8 cellular contexts compared by ENCODE assay signal in genomic region chr2:161244387-161245236, GRCh38.
A peak's percentile ranks its signal among the peaks of the same experiment; 100 is the strongest.
DNase-seq lines count a peak whose midpoint lies in the region; ATAC-seq and TF ChIP-seq lines count a peak whose summit lies in the region.
"Not testable (repeated sequence)": the region's sequence is repeated elsewhere in the genome, so short reads cannot be mapped to it uniquely, and the experiment has no call there.

No MANE protein-coding gene starts in this region.

- not testable (repeated sequence) for H3K9me2 ChIP-seq in OCI-LY1 (ENCODE audit: low read depth, low read length)

- peak overlapping the region; percentile 81 for H3K56ac ChIP-seq in mesendoderm (ENCODE audit: low read length)

- not testable (repeated sequence) for H2AK5ac ChIP-seq in mesendoderm (ENCODE audit: low read length)

- peak overlapping the region; percentile 63 for H3K9ac ChIP-seq in OCI-LY1 (ENCODE audit: low read length)
- peak overlapping the region; percentile 70 for H3K9ac ChIP-seq in mesendoderm (ENCODE audit: low read length)

- H3K9me3 Mint-ChIP-seq in activated CD8-positive, alpha-beta memory T cell treated with anti-CD3 and anti-CD28 coated beads, Interleukin-2, amount 10 ng/mL, durations not matched to agents 7 days and 5 days (ENCODE audit: low read depth): not testable (repeated sequence)

- H3K4me2 ChIP-seq in OCI-LY1 (ENCODE audit: low read length) (peak overlapping the region; percentile 70), mesendoderm (ENCODE audit: low read length) (peak overlapping the region; percentile 50)

- H2BK15ac ChIP-seq in mesendoderm (replicated peaks; ENCODE audit: low read depth): not testable (repeated sequence)

- not testable (repeated sequence) for H3K9me3 ChIP-seq in OCI-LY1 (ENCODE audit: low read length); ectodermal cell (ENCODE audit: control insufficient read depth, low read length)

- H3K18ac ChIP-seq in mesendoderm (ENCODE audit: low read length): peak overlapping the region; percentile 100

- DNase-seq in GM10248 (ENCODE audit: extremely low spot score) (peak; percentile 64), mesendoderm (peak; percentile 97)
- DNase-seq in activated CD8-positive, alpha-beta memory T cell treated with anti-CD3 and anti-CD28 coated beads, Interleukin-2, amount 10 ng/mL, durations not matched to agents 7 days and 5 days: peak; percentile 84
- DNase-seq in stimulated activated CD8-positive, alpha-beta memory T cell treated with anti-CD3 and anti-CD28 coated beads, Interleukin-7, amount 100 ng/mL, for 4 hours (ENCODE audit: low read depth in 2 of 2): peak; percentile 50 to 58

- CTCF ChIA-PET in GM10248 (lab: Yijun Ruan, JAX): interaction anchor here (1.9 to 3.7 kb wide), 2 partner anchors 21 to 29 kb away, joined by 5 to 11 read pairs; no protein-coding TSS in a partner anchor
- CTCF ChIA-PET in activated CD8-positive, alpha-beta memory T cell treated with anti-CD3 and anti-CD28 coated beads, Interleukin-2, amount 10 ng/mL, durations not matched to agents 7 days and 5 days (lab: Charles Lee): interaction anchor here (0.7 to 1.1 kb wide), 3 partner anchors 21 to 39 kb away, joined by 3 read pairs; no protein-coding TSS in a partner anchor

- peak; percentile 83 for ATAC-seq in GM21423 (IDR thresholded peaks at IDR 0.05; ENCODE audit: unreplicated experiment)
- ATAC-seq in HG03342 (IDR thresholded peaks at IDR 0.05; ENCODE audit: unreplicated experiment): peak; percentile 86
- ATAC-seq in activated CD8-positive, alpha-beta memory T cell treated with anti-CD3 and anti-CD28 coated beads, Interleukin-2, amount 10 ng/mL, durations not matched to agents 7 days and 5 days: peak; percentile 98

- peak overlapping the region; percentile 92 for H3K27ac Mint-ChIP-seq in activated CD8-positive, alpha-beta memory T cell treated with anti-CD3 and anti-CD28 coated beads, Interleukin-2, amount 10 ng/mL, durations not matched to agents 7 days and 5 days

- WGBS in ectodermal cell, 2 experiments: 10 to 13% methylated on average over 29 to 35 of the region's 53 CpGs
- no CpG with 5 or more reads among the region's 53 CpGs for WGBS in mesendoderm (ENCODE audit: extremely low coverage, insufficient coverage, low lambda C conversion rate)

- not testable (repeated sequence) for H4K5ac ChIP-seq in mesendoderm (ENCODE audit: low read length)

- H3K36me3 Mint-ChIP-seq in activated CD8-positive, alpha-beta memory T cell treated with anti-CD3 and anti-CD28 coated beads, Interleukin-2, amount 10 ng/mL, durations not matched to agents 7 days and 5 days: peaks cover 13% of the 10 kb centered on the region

- H3K4me3 Mint-ChIP-seq in activated CD8-positive, alpha-beta memory T cell treated with anti-CD3 and anti-CD28 coated beads, Interleukin-2, amount 10 ng/mL, durations not matched to agents 7 days and 5 days: peak overlapping the region; percentile 87

- H2AFZ ChIP-seq in OCI-LY1 (ENCODE audit: low read length): peak overlapping the region; percentile 39; the same call in 1 of the 2 replicates

- not testable (repeated sequence) for TF ChIP-seq CTCF in GM10248 (IDR thresholded peaks at IDR 0.05; ENCODE audit: control extremely low read depth, extremely low read depth, low read depth, missing control alignments); OCI-LY1 (IDR thresholded peaks at IDR 0.05; ENCODE audit: low read length)

- POLR2A ChIA-PET in GM10248 (lab: Yijun Ruan, JAX): not testable (repeated sequence)

- peaks cover 44% of the 10 kb centered on the region for H3K4me1 Mint-ChIP-seq in activated CD8-positive, alpha-beta memory T cell treated with anti-CD3 and anti-CD28 coated beads, Interleukin-2, amount 10 ng/mL, durations not matched to agents 7 days and 5 days

- peaks cover 17% of the 10 kb centered on the region for H3K27me3 Mint-ChIP-seq in activated CD8-positive, alpha-beta memory T cell treated with anti-CD3 and anti-CD28 coated beads, Interleukin-2, amount 10 ng/mL, durations not matched to agents 7 days and 5 days

- H3K27ac ChIP-seq in OCI-LY1 (ENCODE audit: low read depth, low read length, poor library complexity, severe bottlenecking) (peak overlapping the region; percentile 60), mesendoderm (ENCODE audit: low read depth, low read length) (peak overlapping the region; percentile 81)
- H3K27ac ChIP-seq in ectodermal cell (ENCODE audit: insufficient read depth, low read depth, low read length, poor library complexity, severe bottlenecking): not testable (repeated sequence)

- not testable (repeated sequence) for H3K79me2 ChIP-seq in OCI-LY1 (ENCODE audit: insufficient read depth, low read length); mesendoderm (ENCODE audit: control insufficient read depth, insufficient read depth, low read length)

- not testable (repeated sequence) for H3K79me1 ChIP-seq in mesendoderm (ENCODE audit: low read length)

- not testable (repeated sequence) for H3K36me3 ChIP-seq in OCI-LY1 (ENCODE audit: insufficient read depth, low read length); ectodermal cell (ENCODE audit: control insufficient read depth, insufficient read depth, low read length); mesendoderm (ENCODE audit: control insufficient read depth, insufficient read depth, low read length)

- H3K4ac ChIP-seq in mesendoderm (ENCODE audit: low read depth, low read length): peak overlapping the region; percentile 97

- not testable (repeated sequence) for H3K27me3 ChIP-seq in OCI-LY1 (ENCODE audit: insufficient read depth, low read length); mesendoderm (ENCODE audit: insufficient read depth, low read length, poor library complexity)
- H3K27me3 ChIP-seq in ectodermal cell (ENCODE audit: control insufficient read depth, insufficient read depth, low read length, poor library complexity, severe bottlenecking): peaks cover 39% of the 10 kb centered on the region

- H4K8ac ChIP-seq in mesendoderm (ENCODE audit: low read depth, low read length): not testable (repeated sequence)

- not testable (repeated sequence) for H2BK5ac ChIP-seq in mesendoderm (ENCODE audit: low read length)

- not testable (repeated sequence) for H3F3A ChIP-seq in OCI-LY1 (ENCODE audit: insufficient read depth, low read length)

- peak overlapping the region; percentile 63 for H3K4me3 ChIP-seq in OCI-LY1 (ENCODE audit: low read depth, low read length, poor library complexity, severe bottlenecking)
- peak overlapping the region; percentile 37 for H3K4me3 ChIP-seq in ectodermal cell (ENCODE audit: insufficient read depth, low read depth, low read length)
- peak overlapping the region; percentile 30 for H3K4me3 ChIP-seq in mesendoderm (ENCODE audit: low read length)

- not testable (repeated sequence) for H3K23ac ChIP-seq in mesendoderm (ENCODE audit: low read length)

- peaks cover 38% of the 10 kb centered on the region for H3K4me1 ChIP-seq in OCI-LY1 (ENCODE audit: insufficient read depth, low read length, severe bottlenecking)
- peaks cover 39% of the 10 kb centered on the region for H3K4me1 ChIP-seq in ectodermal cell (ENCODE audit: control insufficient read depth, insufficient read depth, low read length)
- H3K4me1 ChIP-seq in mesendoderm (ENCODE audit: control insufficient read depth, low read depth, low read length): not testable (repeated sequence)

- not testable (repeated sequence) for H2BK120ac ChIP-seq in mesendoderm (ENCODE audit: low read depth, low read length)

- not testable (repeated sequence) for H4K20me1 ChIP-seq in OCI-LY1 (ENCODE audit: insufficient read depth, low read length)
